In genomic region chr13:30216111-30216510, GRCh38 we compare ENCODE assay signal across 29 cellular contexts.
DNase-seq lines count a peak whose midpoint lies in the region; ATAC-seq, FAIRE-seq and TF ChIP-seq lines count a peak whose summit lies in the region.
"Had no signal": no experiment of that assay in that cellular context is flagged by ENCODE, and none has a peak within 500 bp of the region (broad histone marks: within the 10 kb centered on the region; RNA-seq: fewer than 3 reads in every experiment).

No MANE protein-coding gene starts in this region.

- in situ Hi-C loops in HepG2 (cut with HindIII; ENCODE audit: extremely low pct_ligation_motif_present, low pct_unique_long_range_greater_than_20kb): no loop called here

- no peak overlapping the region for H3K27ac Mint-ChIP-seq in astrocyte (ENCODE audit: unreplicated experiment)
- no peak overlapping the region for H3K27ac Mint-ChIP-seq in stimulated activated naive B cell treated with anti-CD40 and anti-IgM and Interleukin-4, amounts not matched to agents 10 μg/mL and 1 μg/mL and 100 μg/mL, for 72 hours
- H3K27ac Mint-ChIP-seq: activated naive CD8-positive, alpha-beta T cell treated with anti-CD3 and anti-CD28 coated beads, Interleukin-2, amount 50 U/mL, for 24 hours; memory B cell; T-helper 17 cell had no signal

- H3K4me2 ChIP-seq in astrocyte (ENCODE audit: low read length) (peak overlapping the region; percentile 20), HepG2 (ENCODE audit: low read depth, low read length) (no peak overlapping the region)

- DNase-seq in A673 (ENCODE audit: low spot score): peak; percentile 97
- peak; percentile 21 for DNase-seq in H7
- DNase-seq in astrocyte (ENCODE audit: low read depth): no peak
- DNase-seq in HepG2 (ENCODE audit: low spot score): peak; percentile 5
- no peak for DNase-seq in RWPE1 (ENCODE audit: low spot score)
- no peak for DNase-seq in NCI-H774 (lab: John Stamatoyannopoulos, UW)
- DNase-seq in stimulated activated naive B cell treated with anti-CD40 and anti-IgM and Interleukin-4, amounts not matched to agents 10 μg/mL and 1 μg/mL and 100 μg/mL, for 72 hours: no peak
- DNase-seq in NCI-H226: no peak
- DNase-seq: activated CD4-positive, alpha-beta T cell treated with anti-CD3 and anti-CD28 coated beads, Interleukin-2, amount 50 U/mL, for 4 hours; activated effector memory CD4-positive, alpha-beta T cell treated with anti-CD3 and anti-CD28 coated beads, Interleukin-2, amount 50 U/mL, for 16 hours; activated naive CD8-positive, alpha-beta T cell treated with anti-CD3 and anti-CD28 coated beads, Interleukin-2, amount 50 U/mL, for 24 hours; CD8-positive, alpha-beta memory T cell; DMS79; dorsolateral prefrontal cortex; hippocampal formation; naive thymus-derived CD4-positive, alpha-beta T cell; NCI-H1048; NCI-H2107; NCI-H526 treated with DMSO at 0.1 percent for 48 hours; PC-3; right cardiac atrium; SHP77 treated with DMSO at 0.1 percent for 48 hours; T-helper 17 cell; thyroid gland; WERI-Rb-1 had no signal

- no peak overlapping the region for H3K4me3 Mint-ChIP-seq in astrocyte (ENCODE audit: unreplicated experiment)
- H3K4me3 Mint-ChIP-seq in stimulated activated naive B cell treated with anti-CD40 and anti-IgM and Interleukin-4, amounts not matched to agents 10 μg/mL and 1 μg/mL and 100 μg/mL, for 72 hours: no peak overlapping the region
- H3K4me3 Mint-ChIP-seq: activated naive CD8-positive, alpha-beta T cell treated with anti-CD3 and anti-CD28 coated beads, Interleukin-2, amount 50 U/mL, for 24 hours; CD8-positive, alpha-beta memory T cell; memory B cell; naive thymus-derived CD4-positive, alpha-beta T cell; T-helper 17 cell had no signal

- BruUV-seq in A673 (replicated peaks; lab: Mats Ljungman, UMichigan) (no TSS peak), HepG2 (replicated peaks; lab: Mats Ljungman, UMichigan) (no TSS peak)

- 85% methylated on average over 2 of the region's 2 CpGs for WGBS in HepG2 (ENCODE audit: low lambda C conversion rate)

- TF ChIP-seq CTCF in A673 (conservative IDR thresholded peaks at IDR 0.05; ENCODE audit: low read depth, low read length): no peak
- no peak for TF ChIP-seq CTCF in astrocyte (IDR thresholded peaks at IDR 0.05; ENCODE audit: insufficient read depth, low read depth, low read length)
- TF ChIP-seq CTCF in HepG2 (CRISPR knock-in tag; IDR thresholded peaks at IDR 0.05): peak; percentile 50
- TF ChIP-seq CTCF in RWPE1 (conservative IDR thresholded peaks at IDR 0.05; ENCODE audit: low read depth): no peak

- H3K4me1 ChIP-seq in A673 (ENCODE audit: insufficient read depth, low read length, poor library complexity, severe bottlenecking): peaks cover 12% of the 10 kb centered on the region
- H3K4me1 ChIP-seq in astrocyte (ENCODE audit: insufficient read depth, low read length): no peaks in the 10 kb centered on the region
- no peaks in the 10 kb centered on the region for H3K4me1 ChIP-seq in HepG2 (ENCODE audit: insufficient read depth, low read length)
- H3K4me1 ChIP-seq: thyroid gland had no signal

- H3K36me3 ChIP-seq in A673 (ENCODE audit: insufficient read depth, low read length, poor library complexity, severe bottlenecking) (peaks cover 1% of the 10 kb centered on the region), H7 (replicated peaks; ENCODE audit: control insufficient read depth, insufficient read depth, low read length) (no peaks in the 10 kb centered on the region), astrocyte (ENCODE audit: insufficient read depth, low read length) (peaks cover 4% of the 10 kb centered on the region), HepG2 (replicated peaks in 1 of 2; ENCODE audit: control insufficient read depth in 1 of 2, insufficient read depth in 2 of 2, low read length in 2 of 2) (no peaks in the 10 kb centered on the region; a peak in 1 of 5 replicates)
- H3K36me3 ChIP-seq: thyroid gland, WERI-Rb-1 had no signal

- peak overlapping the region; percentile 91 for H3K27ac ChIP-seq in A673 (ENCODE audit: low read depth, low read length, poor library complexity, severe bottlenecking)
- no peak overlapping the region for H3K27ac ChIP-seq in astrocyte (ENCODE audit: low read depth, low read length)
- no peak overlapping the region for H3K27ac ChIP-seq in HepG2 (ENCODE audit: extremely low read length, insufficient read depth, low read length)
- H3K27ac ChIP-seq in RWPE1: no peak overlapping the region
- H3K27ac ChIP-seq: dorsolateral prefrontal cortex, epithelial cell of prostate, thyroid gland, WERI-Rb-1 had no signal

- H4K20me1 ChIP-seq in astrocyte (ENCODE audit: insufficient read depth, low read length) (peaks cover 4% of the 10 kb centered on the region), HepG2 (ENCODE audit: insufficient read depth, low read length) (no peaks in the 10 kb centered on the region)

- H3K9me3 Mint-ChIP-seq in astrocyte (ENCODE audit: unreplicated experiment): peaks cover 2% of the 10 kb centered on the region
- no peaks in the 10 kb centered on the region for H3K9me3 Mint-ChIP-seq in stimulated activated naive B cell treated with anti-CD40 and anti-IgM and Interleukin-4, amounts not matched to agents 10 μg/mL and 1 μg/mL and 100 μg/mL, for 72 hours
- H3K9me3 Mint-ChIP-seq: activated naive CD8-positive, alpha-beta T cell treated with anti-CD3 and anti-CD28 coated beads, Interleukin-2, amount 50 U/mL, for 24 hours; CD8-positive, alpha-beta memory T cell; memory B cell had no signal

- no peak for TF ChIP-seq POLR2A in HepG2 (IDR thresholded peaks at IDR 0.05; ENCODE audit: insufficient read depth in 1 of 2, low read depth in 2 of 2, low read length in 2 of 2)

- TF ChIP-seq EP300 in HepG2 (IDR thresholded peaks at IDR 0.05; ENCODE audit: low read depth in 2 of 2, low read length in 2 of 2) (no peak), HepG2 (CRISPR knock-in tag; IDR thresholded peaks at IDR 0.05; ENCODE audit: borderline replicate concordance) (no peak)

- intact Hi-C loops in A673 (cut with micrococcal nuclease; ENCODE audit: unreplicated experiment): loop anchor here (1.0 kb wide), 1 partner anchor 194 kb away; no protein-coding TSS in a partner anchor
- intact Hi-C loops in HepG2 (cut with micrococcal nuclease; ENCODE audit: unreplicated experiment): loop anchor here (2.0 kb wide), 1 partner anchor 119 kb away; no protein-coding TSS in a partner anchor

- POLR2A ChIA-PET in A673 (lab: Charles Lee; ENCODE audit: low non-redundant PET) (no interaction called here), HepG2 (lab: Yijun Ruan, JAX) (no interaction called here), RWPE1 (lab: Yijun Ruan, JAX; ENCODE audit: low non-redundant PET) (no interaction called here)

- H3K4me3 ChIP-seq in A673 (ENCODE audit: low read depth, low read length, poor library complexity, severe bottlenecking) (no peak overlapping the region), H7 (ENCODE audit: insufficient read depth, low read depth, low read length) (no peak overlapping the region), astrocyte (ENCODE audit: insufficient read depth, low read depth, low read length) (no peak overlapping the region), HepG2 (replicated peaks in 1 of 3; ENCODE audit: insufficient read depth in 1 of 3, low read depth in 2 of 3, low read length in 3 of 3) (no peak overlapping the region)
- H3K4me3 ChIP-seq: dorsolateral prefrontal cortex, thyroid gland had no signal

- peak; percentile 57; the same call in 2 of the 3 replicates for ATAC-seq in HepG2
- no peak for ATAC-seq in stimulated activated naive B cell treated with anti-CD40 and anti-IgM and Interleukin-4, amounts not matched to agents 10 μg/mL and 1 μg/mL and 100 μg/mL, for 72 hours (replicated peaks)
- ATAC-seq: activated naive CD8-positive, alpha-beta T cell treated with anti-CD3 and anti-CD28 coated beads, Interleukin-2, amount 50 U/mL, for 24 hours; naive thymus-derived CD4-positive, alpha-beta T cell; PC-3; right cardiac atrium; T-helper 17 cell had no signal

- H2AFZ ChIP-seq in astrocyte (ENCODE audit: low read depth, low read length): no peak overlapping the region
- H2AFZ ChIP-seq in HepG2 (ENCODE audit: low read length): no peak overlapping the region

- no peak for FAIRE-seq in astrocyte (lab: Jason Lieb, UNC)
- no peak for FAIRE-seq in HepG2 (lab: Jason Lieb, UNC)
- FAIRE-seq: H54, keratinocyte had no signal

- TF ChIP-seq RAD21 in HepG2 (CRISPR knock-in tag; IDR thresholded peaks at IDR 0.05): no peak

- H3K9me3 ChIP-seq in A673 (ENCODE audit: low read depth, low read length, poor library complexity, severe bottlenecking): no peaks in the 10 kb centered on the region
- no peaks in the 10 kb centered on the region for H3K9me3 ChIP-seq in astrocyte (ENCODE audit: insufficient read depth, low read depth, low read length)
- H3K9me3 ChIP-seq in HepG2 (ENCODE audit: low read length): no peaks in the 10 kb centered on the region
- H3K9me3 ChIP-seq: thyroid gland had no signal

- H3K27me3 ChIP-seq in A673 (replicated peaks; ENCODE audit: insufficient read depth, low read depth, low read length, poor library complexity) (no peaks in the 10 kb centered on the region), H7 (ENCODE audit: control insufficient read depth, insufficient read depth, low read length) (no peaks in the 10 kb centered on the region), astrocyte (ENCODE audit: insufficient read depth, low read length) (no peaks in the 10 kb centered on the region), HepG2 (ENCODE audit: control insufficient read depth in 1 of 2, insufficient read depth in 2 of 2, low read length in 2 of 2) (no peaks in the 10 kb centered on the region)
- H3K27me3 ChIP-seq: dorsolateral prefrontal cortex, thyroid gland had no signal

- H3K9ac ChIP-seq in astrocyte (ENCODE audit: low read length) (no peak overlapping the region), HepG2 (ENCODE audit: insufficient read depth, low read depth, low read length) (no peak overlapping the region)

- CTCF ChIA-PET in A673 (lab: Charles Lee): interaction anchor here (1.0 kb wide), 1 partner anchor 83 kb away, joined by 4 read pairs; no protein-coding TSS in a partner anchor
- CTCF ChIA-PET in HepG2 (lab: Yijun Ruan, JAX; ENCODE audit: low intra/inter-chr PET ratio, low total read pairs): no interaction called here
- CTCF ChIA-PET in RWPE1 (lab: Yijun Ruan, JAX): no interaction called here

- H3K36me3 Mint-ChIP-seq in astrocyte (ENCODE audit: low read depth, unreplicated experiment): no peaks in the 10 kb centered on the region
- peaks cover 15 to 21% of the 10 kb centered on the region in 2 donors for H3K36me3 Mint-ChIP-seq in stimulated activated naive B cell treated with anti-CD40 and anti-IgM and Interleukin-4, amounts not matched to agents 10 μg/mL and 1 μg/mL and 100 μg/mL, for 72 hours

- H3K27me3 Mint-ChIP-seq in astrocyte (ENCODE audit: low read depth, unreplicated experiment): no peaks in the 10 kb centered on the region
- H3K27me3 Mint-ChIP-seq in stimulated activated naive B cell treated with anti-CD40 and anti-IgM and Interleukin-4, amounts not matched to agents 10 μg/mL and 1 μg/mL and 100 μg/mL, for 72 hours: no peaks in the 10 kb centered on the region
- H3K27me3 Mint-ChIP-seq: activated naive CD8-positive, alpha-beta T cell treated with anti-CD3 and anti-CD28 coated beads, Interleukin-2, amount 50 U/mL, for 24 hours; CD8-positive, alpha-beta memory T cell; memory B cell; naive thymus-derived CD4-positive, alpha-beta T cell; T-helper 17 cell had no signal

- no peaks in the 10 kb centered on the region for H3K4me1 Mint-ChIP-seq in astrocyte (ENCODE audit: low read depth, unreplicated experiment)
- peaks cover 0 to 2% of the 10 kb centered on the region in 2 donors for H3K4me1 Mint-ChIP-seq in stimulated activated naive B cell treated with anti-CD40 and anti-IgM and Interleukin-4, amounts not matched to agents 10 μg/mL and 1 μg/mL and 100 μg/mL, for 72 hours
- H3K4me1 Mint-ChIP-seq: activated naive CD8-positive, alpha-beta T cell treated with anti-CD3 and anti-CD28 coated beads, Interleukin-2, amount 50 U/mL, for 24 hours; CD8-positive, alpha-beta memory T cell; memory B cell; naive thymus-derived CD4-positive, alpha-beta T cell; T-helper 17 cell had no signal

- peaks cover 6% of the 10 kb centered on the region for H3K79me2 ChIP-seq in astrocyte (ENCODE audit: insufficient read depth, low read length)
- no peaks in the 10 kb centered on the region for H3K79me2 ChIP-seq in HepG2 (ENCODE audit: insufficient read depth, low read length)

Comparison
In these comparisons a context has a peak if more than half of its experiments do, and no peak if none do; other contexts are left out.
1. DNase-seq: peak in A673 (single experiment), H7 (single experiment) and HepG2 (single experiment); none in astrocyte (single experiment), RWPE1 (single experiment), NCI-H774 (single experiment), stimulated activated naive B cell treated with anti-CD40 and anti-IgM and Interleukin-4, amounts not matched to agents 10 μg/mL and 1 μg/mL and 100 μg/mL, for 72 hours (single experiment) and NCI-H226 (single experiment).